Comparison of ENCODE assay signal across 16 cellular contexts in genomic region chr20:38299963-38300362, GRCh38. TPM values are rescaled to one million over a fixed set of nuclear protein-coding genes. Genes with fewer than 3 reads are reported as not detected.
DNase-seq lines count a peak whose midpoint lies in the region; ATAC-seq and TF ChIP-seq lines count a peak whose summit lies in the region.
"Had no signal": no experiment of that assay in that cellular context is flagged by ENCODE, and none has a peak within 500 bp of the region (broad histone marks: within the 10 kb centered on the region; RNA-seq: fewer than 3 reads in every experiment).

No MANE protein-coding gene starts in this region.

- peak overlapping the region; percentile 71 to 88 for H3K27ac ChIP-seq in esophagus (ENCODE audit: low read depth in 2 of 2, low read length in 1 of 2)
- peak overlapping the region; percentile 84 for H3K27ac ChIP-seq in neutrophil
- no peak overlapping the region for H3K27ac ChIP-seq in caudate nucleus (ENCODE audit: low read depth, low read length)
- H3K27ac ChIP-seq: SJCRH30 had no signal

- no peak overlapping the region for H3K4me3 Mint-ChIP-seq in CD14-positive monocyte
- H3K4me3 Mint-ChIP-seq: neural crest cell; stimulated activated naive CD8-positive, alpha-beta T cell treated with anti-CD3 and anti-CD28 coated beads, Interleukin-15, Interleukin-2, amounts not matched to agents 100 ng/mL and 50 ng/mL, for 24 hours had no signal

- H3K9me3 ChIP-seq in esophagus (ENCODE audit: control insufficient read depth in 2 of 2, insufficient read depth in 1 of 2, low read depth in 1 of 2, low read length in 1 of 2) (no peaks in the 10 kb centered on the region), neutrophil (no peaks in the 10 kb centered on the region)
- H3K9me3 ChIP-seq: SJCRH30 had no signal

- 56 to 58% methylated on average over 6 of the region's 6 CpGs for WGBS in esophagus, 2 donors

- peaks cover 3 to 14% of the 10 kb centered on the region in 2 donors for H3K4me1 ChIP-seq in esophagus (ENCODE audit: control insufficient read depth in 2 of 2, insufficient read depth in 2 of 2, low read length in 1 of 2)
- H3K4me1 ChIP-seq in neutrophil (ENCODE audit: control insufficient read depth in 1 of 2, insufficient read depth in 1 of 2, low read depth in 1 of 2, low read length in 1 of 2), result peaks cover 98 to 99% of the 10 kb centered on the region in 2 experiments
- H3K4me1 ChIP-seq: SJCRH30 had no signal

- H3K4me3 ChIP-seq in esophagus (ENCODE audit: low read depth in 1 of 2, low read length in 2 of 2) (no peak overlapping the region), neutrophil (ENCODE audit: low read depth in 1 of 2, low read length in 1 of 2) (peak overlapping the region in 1 of 2 experiments; percentile 26)
- H3K4me3 ChIP-seq: SJCRH30 had no signal

- no peaks in the 10 kb centered on the region for H3K36me3 Mint-ChIP-seq in CD14-positive monocyte

- no peaks in the 10 kb centered on the region for H3K9me3 Mint-ChIP-seq in CD14-positive monocyte
- H3K9me3 Mint-ChIP-seq: neural crest cell; stimulated activated naive CD8-positive, alpha-beta T cell treated with anti-CD3 and anti-CD28 coated beads, Interleukin-15, Interleukin-2, amounts not matched to agents 100 ng/mL and 50 ng/mL, for 24 hours had no signal

- TF ChIP-seq CTCF in CD14-positive monocyte (IDR thresholded peaks at IDR 0.05) (no peak), neutrophil (IDR thresholded peaks at IDR 0.05) (no peak)

- intact Hi-C loops in CD14-positive monocyte (cut with micrococcal nuclease), result loop anchor here (5.0 to 10.0 kb wide), 2 partner anchors 48 to 245 kb away; no protein-coding TSS in a partner anchor

- H3K27me3 ChIP-seq in esophagus (ENCODE audit: control insufficient read depth in 1 of 2, insufficient read depth in 2 of 2, low read length in 2 of 2) (no peaks in the 10 kb centered on the region), neutrophil (no peaks in the 10 kb centered on the region)

- H3K27ac Mint-ChIP-seq in CD14-positive monocyte, result peak overlapping the region; percentile 72 to 98 (median 96)
- H3K27ac Mint-ChIP-seq: stimulated activated naive CD8-positive, alpha-beta T cell treated with anti-CD3 and anti-CD28 coated beads, Interleukin-15, Interleukin-2, amounts not matched to agents 100 ng/mL and 50 ng/mL, for 24 hours had no signal

- DNase-seq in CD14-positive monocyte (ENCODE audit: low spot score) (no peak), HuH-7.5 (ENCODE audit: low spot score) (peak; percentile 19), NCI-H1092 treated with DMSO at 0.1 percent for 48 hours (lab: John Stamatoyannopoulos, UW) (no peak), caudate nucleus (lab: John Stamatoyannopoulos, UW) (no peak), cerebellum (ENCODE audit: low spot score) (no peak)
- DNase-seq: activated CD4-positive, alpha-beta T cell treated with anti-CD3 and anti-CD28 coated beads, Interleukin-2, amount 50 U/mL, for 48 hours; activated T-cell treated with anti-CD3 and anti-CD28 coated beads, Interleukin-2, amount 50 U/mL, for 48 hours; erythroblast; SJCRH30; small intestine had no signal

- no peak for ATAC-seq in GM18861 (IDR thresholded peaks at IDR 0.05; ENCODE audit: unreplicated experiment)

- H3K36me3 ChIP-seq in esophagus (ENCODE audit: control insufficient read depth in 2 of 2, insufficient read depth in 2 of 2, low read length in 1 of 2), result no peaks in the 10 kb centered on the region
- H3K36me3 ChIP-seq in neutrophil, result no peaks in the 10 kb centered on the region
- H3K36me3 ChIP-seq: SJCRH30 had no signal

- H3K4me1 Mint-ChIP-seq in CD14-positive monocyte, result peaks cover 92% of the 10 kb centered on the region

- peaks cover 2 to 7% (median 3%) of the 10 kb centered on the region in 3 donors for H3K27me3 Mint-ChIP-seq in CD14-positive monocyte (ENCODE audit: low read depth in 3 of 3)

RNA-seq across cellular contexts. Expression of gene BPI, which starts 4.0 kb away (rescaled TPM):
- polyA plus RNA-seq in CD14-positive monocyte, result 1 to 10 TPM; 8.7 to 9.0 TPM
- polyA plus RNA-seq in esophagus, result under 1 TPM in 1 of 2 donors, not detected in 1; 0.02 TPM
- total RNA-seq in cerebellum, result 0.27 TPM
- total RNA-seq: neural crest cell had no signal
- polyA plus RNA-seq: small intestine had no signal

RNA-seq across cellular contexts. Expression of gene KIAA1755, which starts 39.4 kb away (rescaled TPM):
- polyA plus RNA-seq in CD14-positive monocyte, result not detected
- polyA plus RNA-seq in esophagus, result 1 to 10 TPM; 1.4 to 1.7 TPM
- total RNA-seq in cerebellum, result 5.6 TPM
- total RNA-seq: H4 had no signal

RNA-seq across cellular contexts. Expression of gene LBP, which starts 46.3 kb away (rescaled TPM):
- polyA plus RNA-seq in CD14-positive monocyte (not detected), esophagus (not detected)
- total RNA-seq in cerebellum, result 0.18 TPM
- total RNA-seq: neural crest cell, SJCRH30 had no signal

Comparison
In these comparisons a context has a peak if more than half of its experiments do, and no peak if none do; other contexts are left out.
1. RNA of gene BPI, which starts 4.0 kb away (polyA plus RNA-seq): 8.7 to 9.0 TPM in CD14-positive monocyte; 0.02 TPM in esophagus; every median in the first group is over 4 times any median in the second.